In genomic region chr15:98648654-98649537, GRCh38 we compare ENCODE assay signal across 8 cellular contexts. TPM values are rescaled to one million over a fixed set of nuclear protein-coding genes. Genes with fewer than 3 reads are reported as not detected.
DNase-seq lines count a peak whose midpoint lies in the region; ATAC-seq and TF ChIP-seq lines count a peak whose summit lies in the region.

No MANE protein-coding gene starts in this region.

- H3K27me3 Mint-ChIP-seq in T-helper 17 cell = peaks cover 31% of the 10 kb centered on the region

- CTCF ChIA-PET in mammary epithelial cell (lab: Charles Lee; ENCODE audit: low non-redundant PET) = interaction anchor here (0.6 to 0.7 kb wide), 2 partner anchors 18 to 202 kb away, joined by 3 read pairs; no protein-coding TSS in a partner anchor

- H3K36me3 Mint-ChIP-seq in T-helper 17 cell (ENCODE audit: low read depth) = peaks cover 2% of the 10 kb centered on the region

- H3K9me3 ChIP-seq in T-helper 17 cell (ENCODE audit: control insufficient read depth, low read length, poor library complexity, severe bottlenecking) (peaks cover 2% of the 10 kb centered on the region), mammary epithelial cell (replicated peaks; ENCODE audit: insufficient read depth, low read length) (no peaks in the 10 kb centered on the region), spleen (no peaks in the 10 kb centered on the region)

- WGBS in mammary epithelial cell (ENCODE audit: low coverage, missing lambda C conversion rate) = 0% methylated on average over 5 of the region's 122 CpGs
- 0 to 1% (median 1%) methylated on average over 64 to 122 of the region's 122 CpGs for WGBS in spleen, 5 donors

- H4K20me1 ChIP-seq in mammary epithelial cell (ENCODE audit: insufficient read depth, low read length) = no peaks in the 10 kb centered on the region

- H3K4me1 Mint-ChIP-seq in T-helper 17 cell = peaks cover 23% of the 10 kb centered on the region

- DNase-seq in CD1c-positive myeloid dendritic cell (ENCODE audit: extremely low spot score) = peak; percentile 56
- peak in 1 of 3 donors; percentile 7 for DNase-seq in T-helper 17 cell
- peak; percentile 55 for DNase-seq in mammary epithelial cell
- peak; percentile 65 for DNase-seq in iris pigment epithelial cell (ENCODE audit: low read depth)
- peak; percentile 91 for DNase-seq in spleen
- no peak for DNase-seq in NCI-H1092 treated with DMSO at 0.1 percent for 48 hours (lab: John Stamatoyannopoulos, UW)

- peak overlapping the region; percentile 87 for H3K4me3 Mint-ChIP-seq in T-helper 17 cell

- H3K4me1 ChIP-seq in mammary epithelial cell (ENCODE audit: insufficient read depth, low read length) = peaks cover 21% of the 10 kb centered on the region
- peaks cover 12 to 58% (median 34%) of the 10 kb centered on the region in 6 donors for H3K4me1 ChIP-seq in spleen

- ATAC-seq in GM19395 (IDR thresholded peaks at IDR 0.05; ENCODE audit: unreplicated experiment) = peak; percentile 31
- ATAC-seq in HG03442 (IDR thresholded peaks at IDR 0.05; ENCODE audit: unreplicated experiment) = peak; percentile 17
- peak; percentile 12 for ATAC-seq in T-helper 17 cell

- in situ Hi-C loops in mammary epithelial cell (cut with MboI; ENCODE audit: low sequenced_read_pairs in 2 of 2) = no loop called here

- dilution Hi-C loops in mammary epithelial cell (cut with HindIII; ENCODE audit: low sequenced_read_pairs) = no loop called here

- intact Hi-C loops in mammary epithelial cell (cut with micrococcal nuclease) = loop anchor here (1.0 to 5.0 kb wide), 5 partner anchors 8 to 206 kb away; no protein-coding TSS in a partner anchor
- intact Hi-C loops in spleen (cut with DNase I; ENCODE audit: low total_unique reads) = loop anchor here (10.0 kb wide), 1 partner anchor 126 kb away; no protein-coding TSS in a partner anchor

- H2AFZ ChIP-seq in mammary epithelial cell (ENCODE audit: low read depth, low read length) = peak overlapping the region; percentile 56

- peak overlapping the region; percentile 51 for H3K27ac Mint-ChIP-seq in T-helper 17 cell

- peaks cover 53% of the 10 kb centered on the region for H3K79me2 ChIP-seq in mammary epithelial cell (ENCODE audit: insufficient read depth, low read length)

- peak overlapping the region; percentile 97 for H3K4me2 ChIP-seq in mammary epithelial cell (ENCODE audit: insufficient read depth, low read depth, low read length)

- no peaks in the 10 kb centered on the region for H3K27me3 ChIP-seq in mammary epithelial cell (ENCODE audit: insufficient read depth, low read length)
- peaks cover 0 to 51% (median 15%) of the 10 kb centered on the region in 7 donors for H3K27me3 ChIP-seq in spleen (replicated peaks in 1 of 7)

- TF ChIP-seq POLR2A in spleen (IDR thresholded peaks at IDR 0.05) = no peak

- H3K9ac ChIP-seq in mammary epithelial cell (ENCODE audit: insufficient read depth, low read length) = peak overlapping the region; percentile 95

- TSS peak; percentile 26 for BruUV-seq in mammary epithelial cell (replicated peaks; lab: Mats Ljungman, UMichigan)

- H3K4me3 ChIP-seq in mammary epithelial cell (replicated peaks in 1 of 3; ENCODE audit: insufficient read depth in 1 of 3, low read depth in 2 of 3, low read length in 3 of 3) = peak overlapping the region; percentile 89 to 100 (median 95)
- peak overlapping the region; percentile 63 to 96 (median 90) for H3K4me3 ChIP-seq in spleen

- no peaks in the 10 kb centered on the region for H3K36me3 ChIP-seq in mammary epithelial cell (ENCODE audit: insufficient read depth, low read length)
- no peaks in the 10 kb centered on the region for H3K36me3 ChIP-seq in spleen

- TF ChIP-seq CTCF in mammary epithelial cell (conservative IDR thresholded peaks at IDR 0.05 in 1 of 2, IDR thresholded peaks at IDR 0.05 in 1 of 2; ENCODE audit: extremely low read depth in 1 of 2, insufficient read depth in 1 of 2, low read depth in 1 of 2, low read length in 2 of 2) (peak in 1 of 2 donors; percentile 28), spleen (IDR thresholded peaks at IDR 0.05 in 8 of 11, conservative IDR thresholded peaks at IDR 0.05 in 3 of 11) (peak in 2 of 11 experiments; percentile 4 to 15)

- H3K27ac ChIP-seq in mammary epithelial cell (ENCODE audit: insufficient read depth, low read depth, low read length) = peak overlapping the region; percentile 91
- peak overlapping the region; percentile 74 to 93 (median 92) for H3K27ac ChIP-seq in spleen

RNA-seq across cellular contexts. Expression of gene IGF1R, which starts 0.6 kb away (rescaled TPM):
- total RNA-seq in T-helper 17 cell = 10 to 100 TPM; 13.7 to 27.1 TPM
- 10 to 100 TPM; 42.3 to 60.3 TPM for total RNA-seq in mammary epithelial cell
- polyA plus RNA-seq in mammary epithelial cell = 20.7 TPM
- polyA minus RNA-seq in mammary epithelial cell = 117 TPM
- total RNA-seq in spleen = 100 to 1,000 TPM in 1 of 7 donors, 10 to 100 TPM in 6; 43.9 to 104 (median 53.8) TPM
- 1 to 10 TPM; 1.1 to 2.9 (median 2.0) TPM for polyA plus RNA-seq in spleen
